In the genomic region with DNA sequence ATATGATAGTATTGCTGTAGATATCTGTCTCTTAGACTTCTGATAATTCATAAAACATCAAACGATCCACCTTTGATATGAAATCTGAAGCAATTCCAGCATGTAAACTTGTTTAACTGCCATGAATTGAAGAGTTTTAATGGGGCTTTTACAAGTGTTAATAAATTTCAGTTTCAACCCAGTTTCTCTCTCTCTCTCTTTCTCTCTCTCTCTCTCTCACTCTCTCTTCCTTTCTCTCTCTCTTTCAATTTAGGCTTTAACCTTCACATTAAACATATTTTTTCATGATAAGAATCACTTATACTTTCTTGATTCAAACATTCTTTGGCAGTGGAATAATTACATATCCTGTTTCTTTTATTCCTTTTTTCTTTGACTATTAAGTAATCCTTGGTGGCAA, we compare ENCODE assay signal across 8 cellular contexts.
"Had no signal": no experiment of that assay in that cellular context is flagged by ENCODE, and none has a peak within 500 bp of the region (broad histone marks: within the 10 kb centered on the region; RNA-seq: fewer than 3 reads in every experiment).

No MANE protein-coding gene starts in this region.

- ATAC-seq: K562 had no signal

- H3K27ac Mint-ChIP-seq: IgD-negative memory B cell had no signal

- H3K4me1 Mint-ChIP-seq: IgD-negative memory B cell had no signal

- H3K4me3 Mint-ChIP-seq: IgD-negative memory B cell had no signal

- H3K27ac ChIP-seq: HL-60, KMS-11 had no signal

- DNase-seq: IMR-90, KBM-7, KG1 had no signal

- H3K4me2 ChIP-seq: KMS-11 had no signal

- FAIRE-seq: HTR-8/SVneo, K562 had no signal

- H3K4me3 ChIP-seq: K562 had no signal

- H3K9ac ChIP-seq: KMS-11 had no signal

- H3K36me3 Mint-ChIP-seq: IgD-negative memory B cell had no signal
